1 cellular context compared by ENCODE assay signal in genomic region chr7:39948932-39949928, GRCh38.
TF ChIP-seq lines count a peak whose summit lies in the region.

No MANE protein-coding gene starts in this region.

TF ChIP-seq in HepG2, 621 proteins besides CTCF, POLR2A, EP300 and RAD21 (continued from another document and continues in another):
- TF ChIP-seq ZNF639 (CRISPR knock-in tag; conservative IDR thresholded peaks at IDR 0.05): peak; percentile 44
- TF ChIP-seq RFXAP (CRISPR knock-in tag; IDR thresholded peaks at IDR 0.05; ENCODE audit: borderline replicate concordance): peak; percentile 65; the same call in 1 of the 2 replicates
- peak; percentile 91; the same call in 1 of the 2 replicates for TF ChIP-seq ZNF572 (CRISPR knock-in tag; IDR thresholded peaks at IDR 0.05)
- TF ChIP-seq PLSCR1 (CRISPR knock-in tag; IDR thresholded peaks at IDR 0.05; ENCODE audit: borderline replicate concordance): no peak
- no peak for TF ChIP-seq ZNF878 (CRISPR knock-in tag; IDR thresholded peaks at IDR 0.05)
- 0 out of 2 replicates have a peak, but pooled peaks have one; percentile 16 for TF ChIP-seq ZNF446 (CRISPR knock-in tag; IDR thresholded peaks at IDR 0.05)
- peak; percentile 93 for TF ChIP-seq SP2 (CRISPR knock-in tag; IDR thresholded peaks at IDR 0.05)
- TF ChIP-seq MTF1 (CRISPR knock-in tag; IDR thresholded peaks at IDR 0.05): 0 out of 2 replicates have a peak, but pooled peaks have one; percentile 65
- TF ChIP-seq ZNF547 (CRISPR knock-in tag; IDR thresholded peaks at IDR 0.05): peak; percentile 89
- no peak for TF ChIP-seq ARID3A (IDR thresholded peaks at IDR 0.05; ENCODE audit: low read depth, low read length)
- 0 out of 2 replicates have a peak, but pooled peaks have one; percentile 65 for TF ChIP-seq RNF2 (conservative IDR thresholded peaks at IDR 0.05; ENCODE audit: low read depth)
- TF ChIP-seq U2AF1 (optimal IDR thresholded peaks at IDR 0.05; ENCODE audit: low read depth, low read length): no peak
- peak; percentile 56; the same call in 1 of the 2 replicates for TF ChIP-seq THRA (CRISPR knock-in tag; IDR thresholded peaks at IDR 0.05; ENCODE audit: borderline replicate concordance)
- TF ChIP-seq MLX (CRISPR knock-in tag; IDR thresholded peaks at IDR 0.05): 0 out of 2 replicates have a peak, but pooled peaks have one; percentile 50
- peak; percentile 26 for TF ChIP-seq SRSF1 (optimal IDR thresholded peaks at IDR 0.05; ENCODE audit: low read depth, low read length)
- TF ChIP-seq ATF7-NPFF (CRISPR knock-in tag; IDR thresholded peaks at IDR 0.05; ENCODE audit: low read depth): no peak
- TF ChIP-seq KMT2A (CRISPR knock-in tag; IDR thresholded peaks at IDR 0.05): no peak; the same call in 1 of the 2 replicates
- peak; percentile 85 for TF ChIP-seq ZNF782 (CRISPR knock-in tag; IDR thresholded peaks at IDR 0.05; ENCODE audit: borderline replicate concordance)
- TF ChIP-seq ZBTB10 (CRISPR knock-in tag; IDR thresholded peaks at IDR 0.05; ENCODE audit: borderline replicate concordance): 0 out of 2 replicates have a peak, but pooled peaks have one; percentile 30
- peak; percentile 100 for TF ChIP-seq ZBTB14 (CRISPR knock-in tag; IDR thresholded peaks at IDR 0.05)
- peak; percentile 83 for TF ChIP-seq ZNF501 (CRISPR knock-in tag; IDR thresholded peaks at IDR 0.05)
- TF ChIP-seq RXRA (CRISPR knock-in tag; IDR thresholded peaks at IDR 0.05): peak; percentile 55; the same call in 1 of the 2 replicates
- peak; percentile 85; the same call in 1 of the 2 replicates for TF ChIP-seq HOXA3 (CRISPR knock-in tag; IDR thresholded peaks at IDR 0.05)
- TF ChIP-seq ZNF350 (CRISPR knock-in tag; IDR thresholded peaks at IDR 0.05; ENCODE audit: borderline replicate concordance, low read depth): peak; percentile 86
- TF ChIP-seq BRD4 (CRISPR knock-in tag; IDR thresholded peaks at IDR 0.05): peak; percentile 89
- peak; percentile 61 for TF ChIP-seq ZNF264 (CRISPR knock-in tag; IDR thresholded peaks at IDR 0.05)
- TF ChIP-seq IRF2 (CRISPR knock-in tag; IDR thresholded peaks at IDR 0.05): peak; percentile 83; the same call in 1 of the 2 replicates
- TF ChIP-seq ZNF792 (CRISPR knock-in tag; IDR thresholded peaks at IDR 0.05): peak; percentile 82
- TF ChIP-seq SAFB2 (CRISPR knock-in tag; IDR thresholded peaks at IDR 0.05; ENCODE audit: borderline replicate concordance, low read depth): peak; percentile 38; the same call in 1 of the 2 replicates
- TF ChIP-seq SCMH1 (CRISPR knock-in tag; IDR thresholded peaks at IDR 0.05; ENCODE audit: borderline replicate concordance): no peak
- no peak for TF ChIP-seq NR3C1 (CRISPR knock-in tag; IDR thresholded peaks at IDR 0.05)
- peak; percentile 66; the same call in 1 of the 2 replicates for TF ChIP-seq ZNF788 (CRISPR knock-in tag; IDR thresholded peaks at IDR 0.05; ENCODE audit: borderline replicate concordance)
- TF ChIP-seq ZNF567 (CRISPR knock-in tag; IDR thresholded peaks at IDR 0.05; ENCODE audit: borderline replicate concordance): peak; percentile 93; the same call in 1 of the 2 replicates
- TF ChIP-seq ZNF343 (CRISPR knock-in tag; IDR thresholded peaks at IDR 0.05): peak; percentile 57; the same call in 1 of the 2 replicates
- no peak for TF ChIP-seq HINFP (CRISPR knock-in tag; IDR thresholded peaks at IDR 0.05; ENCODE audit: low read depth)
- TF ChIP-seq ZNF281 (CRISPR knock-in tag; IDR thresholded peaks at IDR 0.05; ENCODE audit: borderline replicate concordance): no peak; the same call in 1 of the 2 replicates
- TF ChIP-seq ZBTB2 (CRISPR knock-in tag; IDR thresholded peaks at IDR 0.05; ENCODE audit: low read depth): 0 out of 2 replicates have a peak, but pooled peaks have one; percentile 22
- TF ChIP-seq GLI4 (CRISPR knock-in tag; IDR thresholded peaks at IDR 0.05; ENCODE audit: borderline replicate concordance): no peak; the same call in 1 of the 2 replicates
- TF ChIP-seq ZNF460 (CRISPR knock-in tag; IDR thresholded peaks at IDR 0.05; ENCODE audit: borderline replicate concordance): no peak
- no peak for TF ChIP-seq SRSF4 (IDR thresholded peaks at IDR 0.05; ENCODE audit: low read depth, low read length, poor library complexity, severe bottlenecking)
- TF ChIP-seq TAF1 (CRISPR knock-in tag; IDR thresholded peaks at IDR 0.05): peak; percentile 98
- TF ChIP-seq KLF9 (CRISPR knock-in tag; IDR thresholded peaks at IDR 0.05; ENCODE audit: low read depth): 0 out of 2 replicates have a peak, but pooled peaks have one; percentile 48
- peak; percentile 59; the same call in 1 of the 2 replicates for TF ChIP-seq HIC2 (CRISPR knock-in tag; IDR thresholded peaks at IDR 0.05; ENCODE audit: low read depth)
- peak; percentile 78; the same call in 1 of the 2 replicates for TF ChIP-seq NKX3-1 (CRISPR knock-in tag; IDR thresholded peaks at IDR 0.05)
